35 cellular contexts compared by ENCODE assay signal in genomic region chr16:17034477-17035252, GRCh38.
"Had no signal": no experiment of that assay in that cellular context is flagged by ENCODE, and none has a peak within 500 bp of the region (broad histone marks: within the 10 kb centered on the region; RNA-seq: fewer than 3 reads in every experiment).

No MANE protein-coding gene starts in this region.

- H3K4me3 ChIP-seq: MG63 had no signal

- H3K9me3 ChIP-seq: MG63 had no signal

- DNase-seq: Karpas-422, Kasumi-1, MG63, MM.1S, MV-4-11, NCI-H1048, NCI-H1092, NCI-H1092 treated with DMSO at 0.1 percent for 48 hours, NCI-H1105, NCI-H1105 treated with DMSO at 0.1 percent for 48 hours, NCI-H1417 treated with DMSO at 0.1 percent for 48 hours, NCI-H1436, NCI-H1436 treated with DMSO at 0.1 percent for 48 hours, NCI-H146, NCI-H1694, NCI-H1694 treated with DMSO at 0.1 percent for 48 hours, NCI-H187, NCI-H187 treated with DMSO at 0.1 percent for 48 hours, NCI-H1930, NCI-H2029, NCI-H2029 treated with DMSO at 0.1 percent for 48 hours, NCI-H2081, NCI-H2081 treated with DMSO at 0.1 percent for 48 hours, NCI-H2107, NCI-H2171, NCI-H2171 treated with DMSO at 0.1 percent for 48 hours, NCI-H2227 treated with DMSO at 0.1 percent for 48 hours, NCI-H226, NCI-H345, NCI-H446, NCI-H446 treated with DMSO at 0.1 percent for 48 hours, NCI-H510A, NCI-H510A treated with DMSO at 0.1 percent for 48 hours, NCI-H524, NCI-H524 treated with DMSO at 0.1 percent for 48 hours had no signal

- H3K36me3 ChIP-seq: MG63 had no signal
